31 cellular contexts compared by ENCODE assay signal in genomic region chr1:99177465-99177864, GRCh38.
DNase-seq lines count a peak whose midpoint lies in the region; ATAC-seq, FAIRE-seq and TF ChIP-seq lines count a peak whose summit lies in the region.
"Had no signal": no experiment of that assay in that cellular context is flagged by ENCODE, and none has a peak within 500 bp of the region (broad histone marks: within the 10 kb centered on the region; RNA-seq: fewer than 3 reads in every experiment).

No MANE protein-coding gene starts in this region.

- no peaks in the 10 kb centered on the region for H3F3A ChIP-seq in PC-3 (ENCODE audit: low read length, unreplicated experiment)

- BruUV-seq in HCT116 (replicated peaks; lab: Mats Ljungman, UMichigan) (no TSS peak), PC-3 (replicated peaks; lab: Mats Ljungman, UMichigan) (no TSS peak)

- H3K27me3 ChIP-seq in HCT116 (ENCODE audit: insufficient read depth, low read length) (no peaks in the 10 kb centered on the region), PC-3 (ENCODE audit: low read length) (no peaks in the 10 kb centered on the region)
- H3K27me3 ChIP-seq: brain microvascular endothelial cell, gastrocnemius medialis, pancreas, Peyer's patch, sigmoid colon, suprapubic skin, uterus had no signal

- H3K4me3 ChIP-seq in HCT116 (replicated peaks in 1 of 2; ENCODE audit: low read depth in 1 of 2, low read length in 2 of 2): no peak overlapping the region
- H3K4me3 ChIP-seq in PC-3 (ENCODE audit: low read length): no peak overlapping the region
- H3K4me3 ChIP-seq: gastrocnemius medialis, pancreas, Peyer's patch, sigmoid colon, suprapubic skin, uterus had no signal

- TF ChIP-seq RAD21 in HCT116 (IDR thresholded peaks at IDR 0.05; ENCODE audit: low read depth): 0 out of 2 replicates have a peak, but pooled peaks have one; percentile 23

- H3K36me3 ChIP-seq in HCT116 (ENCODE audit: control insufficient read depth in 1 of 2, insufficient read depth in 2 of 2, low read length in 2 of 2) (no peaks in the 10 kb centered on the region), PC-3 (ENCODE audit: low read depth, low read length) (no peaks in the 10 kb centered on the region)
- H3K36me3 ChIP-seq: brain microvascular endothelial cell, gastrocnemius medialis, pancreas, Peyer's patch, sigmoid colon, suprapubic skin, uterus, WERI-Rb-1 had no signal

- no peaks in the 10 kb centered on the region for H3K36me3 Mint-ChIP-seq in naive thymus-derived CD8-positive, alpha-beta T cell
- H3K36me3 Mint-ChIP-seq: CD4-positive, CD25-positive, alpha-beta regulatory T cell had no signal

- CTCF ChIA-PET in HCT116 (lab: Charles Lee) (no interaction called here), PC-3 (lab: Charles Lee) (no interaction called here)

- H3K9me3 ChIP-seq in HCT116 (ENCODE audit: control insufficient read depth in 1 of 2, insufficient read depth in 1 of 2, low read depth in 1 of 2, low read length in 2 of 2) (no peaks in the 10 kb centered on the region), PC-3 (ENCODE audit: low read length) (no peaks in the 10 kb centered on the region)
- H3K9me3 ChIP-seq: gastrocnemius medialis, pancreas, Peyer's patch, sigmoid colon, suprapubic skin, uterus had no signal

- H3K27ac ChIP-seq in HCT116 (ENCODE audit: low read depth, low read length): no peak overlapping the region
- H3K27ac ChIP-seq in PC-3 (ENCODE audit: low read length): no peak overlapping the region
- H3K27ac ChIP-seq: brain microvascular endothelial cell, gastrocnemius medialis, pancreas, Peyer's patch, sigmoid colon, suprapubic skin, uterus, WERI-Rb-1 had no signal

- H3K4me3 Mint-ChIP-seq in naive thymus-derived CD8-positive, alpha-beta T cell: no peak overlapping the region
- H3K4me3 Mint-ChIP-seq: CD4-positive, CD25-positive, alpha-beta regulatory T cell; dendritic cell treated with granulocyte-macrophage colony-stimulating factor and Interleukin-4, amounts not matched to agents 40 ng/mL and 50 ng/mL, for 4 days had no signal

- peak; percentile 73 for FAIRE-seq in A204.1 (lab: Jason Lieb, UNC)
- FAIRE-seq: endothelial cell of umbilical vein, GM12892 had no signal

- peaks cover 2 to 3% of the 10 kb centered on the region in 2 experiments; a peak in 3 of 4 replicates for H3K4me1 ChIP-seq in HCT116 (ENCODE audit: control insufficient read depth in 1 of 2, insufficient read depth in 2 of 2, low read length in 2 of 2)
- H3K4me1 ChIP-seq in PC-3 (ENCODE audit: insufficient read depth, low read length): peaks cover 30% of the 10 kb centered on the region
- H3K4me1 ChIP-seq: Peyer's patch, uterus had no signal

- H2AFZ ChIP-seq in HCT116 (ENCODE audit: low read depth, low read length, poor library complexity, severe bottlenecking): no peak overlapping the region
- 0 out of 2 replicates have a peak overlapping the region, but pooled peaks have one; percentile 34 for H2AFZ ChIP-seq in PC-3 (ENCODE audit: low read length)

- no peak for TF ChIP-seq POLR2A in HCT116 (IDR thresholded peaks at IDR 0.05; ENCODE audit: borderline replicate concordance, extremely low read depth, insufficient read depth, insufficient read length)

- TF ChIP-seq CTCF in HCT116 (IDR thresholded peaks at IDR 0.05 in 2 of 3, conservative IDR thresholded peaks at IDR 0.05 in 1 of 3; ENCODE audit: borderline replicate concordance in 1 of 3, insufficient read depth in 1 of 3, low read depth in 2 of 3, low read length in 2 of 3): peak in 1 of 3 experiments; percentile 33; a peak in 1 of 6 replicates
- peak; percentile 65 for TF ChIP-seq CTCF in PC-3 (conservative IDR thresholded peaks at IDR 0.05; ENCODE audit: low read depth, low read length)

- no peaks in the 10 kb centered on the region for H3K9me3 Mint-ChIP-seq in naive thymus-derived CD8-positive, alpha-beta T cell
- H3K9me3 Mint-ChIP-seq: CD4-positive, CD25-positive, alpha-beta regulatory T cell; dendritic cell treated with granulocyte-macrophage colony-stimulating factor and Interleukin-4, amounts not matched to agents 40 ng/mL and 50 ng/mL, for 4 days had no signal

- DNase-seq in HCT116 (ENCODE audit: low read depth, low spot score) (no peak), PC-3 (peak; percentile 57), fibroblast of peridontal ligament (ENCODE audit: extremely low read depth) (peak; percentile 28), NCI-H748 (lab: John Stamatoyannopoulos, UW; ENCODE audit: unreplicated experiment) (no peak), NCI-H1436 treated with DMSO at 0.1 percent for 48 hours (lab: John Stamatoyannopoulos, UW) (no peak)
- no peak for DNase-seq in naive thymus-derived CD8-positive, alpha-beta T cell
- DNase-seq: ACHN; activated CD4-positive, alpha-beta T cell treated with anti-CD3 and anti-CD28 coated beads, Interleukin-2, amount 50 U/mL, for 4 hours; activated CD8-positive, alpha-beta memory T cell treated with anti-CD3 and anti-CD28 coated beads, Interleukin-2, amount 50 U/mL, for 48 hours; CD4-positive, CD25-positive, alpha-beta regulatory T cell; DMS79; gastrocnemius medialis; H7; kidney; mammary epithelial cell; NCI-H1105; NCI-H2171 treated with DMSO at 0.1 percent for 48 hours; NCI-H69; pancreas; Peyer's patch; sigmoid colon; T-helper 2 cell; uterus had no signal

- H3K4me2 ChIP-seq in HCT116 (ENCODE audit: low read length) (no peak overlapping the region), PC-3 (ENCODE audit: low read length) (peak overlapping the region; percentile 15)

- ATAC-seq in HCT116 (no peak), PC-3 (no peak; the same call in 1 of the 2 replicates), GM18517 (IDR thresholded peaks at IDR 0.05; ENCODE audit: unreplicated experiment) (no peak)
- no peak for ATAC-seq in naive thymus-derived CD8-positive, alpha-beta T cell
- ATAC-seq: gastrocnemius medialis, pancreas had no signal

- H3K9ac ChIP-seq in HCT116 (ENCODE audit: low read length): no peak overlapping the region
- no peak overlapping the region for H3K9ac ChIP-seq in PC-3 (ENCODE audit: low read length)

- H3K4me1 Mint-ChIP-seq in naive thymus-derived CD8-positive, alpha-beta T cell: no peaks in the 10 kb centered on the region

- no peaks in the 10 kb centered on the region for H3K9me2 ChIP-seq in HCT116 (ENCODE audit: insufficient read depth)
- no peaks in the 10 kb centered on the region for H3K9me2 ChIP-seq in PC-3 (replicated peaks; ENCODE audit: low read length)

- H3K79me2 ChIP-seq in HCT116 (ENCODE audit: insufficient read depth, low read length) (no peaks in the 10 kb centered on the region), PC-3 (ENCODE audit: low read length) (no peaks in the 10 kb centered on the region)

- no peak overlapping the region for H3K27ac Mint-ChIP-seq in naive thymus-derived CD8-positive, alpha-beta T cell
- H3K27ac Mint-ChIP-seq: CD4-positive, CD25-positive, alpha-beta regulatory T cell; dendritic cell treated with granulocyte-macrophage colony-stimulating factor and Interleukin-4, amounts not matched to agents 40 ng/mL and 50 ng/mL, for 4 days had no signal

- RAD21 ChIA-PET in HCT116 (lab: Charles Lee; ENCODE audit: low non-redundant PET in 1 of 2, low total read pairs in 2 of 2, uncharacterized antibody in 2 of 2, unreplicated experiment in 2 of 2): no interaction called here

- intact Hi-C loops in HCT116 (cut with micrococcal nuclease): loop anchor here (5.0 to 10.0 kb wide), 2 partner anchors 383 to 510 kb away; no protein-coding TSS in a partner anchor
- intact Hi-C loops in PC-3 (cut with micrococcal nuclease): loop anchor here (1.0 to 2.0 kb wide), 4 partner anchors 187 to 383 kb away; no protein-coding TSS in a partner anchor

- POLR2A ChIA-PET in HCT116 (lab: Charles Lee): no interaction called here
- POLR2A ChIA-PET in PC-3 (lab: Charles Lee; ENCODE audit: unreplicated experiment): no interaction called here
- POLR2A ChIA-PET in naive thymus-derived CD8-positive, alpha-beta T cell (lab: Charles Lee): no interaction called here

- H3K27me3 Mint-ChIP-seq in naive thymus-derived CD8-positive, alpha-beta T cell: peaks cover 0 to 8% (median 4%) of the 10 kb centered on the region in 5 donors

- H4K20me1 ChIP-seq in HCT116 (ENCODE audit: insufficient read depth): no peaks in the 10 kb centered on the region
- no peaks in the 10 kb centered on the region for H4K20me1 ChIP-seq in PC-3 (ENCODE audit: low read length)

TF ChIP-seq in HCT116, 20 proteins besides CTCF, POLR2A, EP300 and RAD21:
- TF ChIP-seq POLR2AphosphoS5 (IDR thresholded peaks at IDR 0.05; ENCODE audit: low read depth, low read length) (no peak), MAX (IDR thresholded peaks at IDR 0.05) (no peak), YY1 (IDR thresholded peaks at IDR 0.05; ENCODE audit: extremely low read depth, insufficient replicate concordance, low read depth, low read length) (no peak), ZNF274 (IDR thresholded peaks at IDR 0.05; ENCODE audit: low read depth, low read length) (no peak), SRF (IDR thresholded peaks at IDR 0.05; ENCODE audit: low read depth) (no peak), SIN3A (IDR thresholded peaks at IDR 0.05; ENCODE audit: low read depth) (no peak), EZH2phosphoT487 (IDR thresholded peaks at IDR 0.05; ENCODE audit: borderline replicate concordance) (no peak), CEBPB (IDR thresholded peaks at IDR 0.05; ENCODE audit: low read depth) (no peak), ZBTB33 (IDR thresholded peaks at IDR 0.05; ENCODE audit: extremely low read depth, insufficient replicate concordance, low read length) (no peak), ZFX (IDR thresholded peaks at IDR 0.05) (no peak), ATF3 (IDR thresholded peaks at IDR 0.05) (no peak)

Comparison
In these comparisons a context has a peak if more than half of its experiments do, and no peak if none do; other contexts are left out.
1. DNase-seq: peak in PC-3 (single experiment) and fibroblast of peridontal ligament (single experiment); none in HCT116 (single experiment), NCI-H748 (single experiment), naive thymus-derived CD8-positive, alpha-beta T cell (0 of 10) and NCI-H1436 treated with DMSO at 0.1 percent for 48 hours (single experiment).